Comparison of ENCODE assay signal across 30 cellular contexts in genomic region chr1:218254296-218254918, GRCh38. TPM values are rescaled to one million over a fixed set of nuclear protein-coding genes. Genes with fewer than 3 reads are reported as not detected.
DNase-seq lines count a peak whose midpoint lies in the region; ATAC-seq and TF ChIP-seq lines count a peak whose summit lies in the region.
"Had no signal": no experiment of that assay in that cellular context is flagged by ENCODE, and none has a peak within 500 bp of the region (broad histone marks: within the 10 kb centered on the region; RNA-seq: fewer than 3 reads in every experiment).

No MANE protein-coding gene starts in this region.

- H3K9me3 Mint-ChIP-seq in GM23338, result no peaks in the 10 kb centered on the region
- peaks cover 0 to 8% (median 4%) of the 10 kb centered on the region in 9 donors for H3K9me3 Mint-ChIP-seq in naive thymus-derived CD8-positive, alpha-beta T cell
- H3K9me3 Mint-ChIP-seq: activated T-helper 2 cell treated with anti-CD3 and anti-CD28 coated beads, Interferon-gamma antibody, Interleukin-2, Interleukin-4, amounts not matched to agents 10 μg/mL and 5 μg/mL and 100 μg/mL, durations not matched to agents 14 hours and 24 hours and 36 hours; T-helper 2 cell treated with Interferon-gamma antibody and Interleukin-4, amounts not matched to agents 5 μg/mL and 100 μg/mL, for 36 hours had no signal

- no peaks in the 10 kb centered on the region for H3K27me3 ChIP-seq in GM23338 (ENCODE audit: insufficient read depth)
- H3K27me3 ChIP-seq: sigmoid colon, uterus had no signal

- H3K27me3 Mint-ChIP-seq in GM23338 (ENCODE audit: insufficient read depth, low read depth, poor library complexity), result no peaks in the 10 kb centered on the region
- H3K27me3 Mint-ChIP-seq in naive thymus-derived CD8-positive, alpha-beta T cell, result peaks cover 7 to 43% (median 15%) of the 10 kb centered on the region in 5 donors

- H3K9me2 ChIP-seq in GM23338 (ENCODE audit: insufficient read depth), result no peaks in the 10 kb centered on the region

- peak; percentile 40; the same call in 1 of the 3 replicates for ATAC-seq in GM23338
- no peak for ATAC-seq in naive thymus-derived CD8-positive, alpha-beta T cell
- ATAC-seq: activated CD4-positive, alpha-beta T cell treated with anti-CD3 and anti-CD28 coated beads for 36 hours; activated CD8-positive, alpha-beta T cell treated with anti-CD3 and anti-CD28 coated beads, Interleukin-2, amount 10 ng/mL, durations not matched to agents 7 days and 5 days; natural killer cell had no signal

- 0 out of 2 replicates have a peak overlapping the region, but pooled peaks have one; percentile 39 for H3K27ac ChIP-seq in GM23338 (ENCODE audit: low read depth)
- H3K27ac ChIP-seq: esophagus squamous epithelium, prostate gland, sigmoid colon, stomach, uterus had no signal

- peak; percentile 17 for DNase-seq in GM23338 (ENCODE audit: low spot score)
- peak; percentile 50 for DNase-seq in MV-4-11 (lab: John Stamatoyannopoulos, UW)
- peak; percentile 44 for DNase-seq in SKM-1 (lab: John Stamatoyannopoulos, UW; ENCODE audit: unreplicated experiment)
- peak; percentile 54 for DNase-seq in islet precursor cell
- no peak for DNase-seq in ecto neural progenitor cell (ENCODE audit: low spot score)
- no peak for DNase-seq in NCI-H2196 (lab: John Stamatoyannopoulos, UW; ENCODE audit: unreplicated experiment)
- no peak for DNase-seq in naive thymus-derived CD8-positive, alpha-beta T cell
- DNase-seq: activated CD4-positive, alpha-beta T cell treated with anti-CD3 and anti-CD28 coated beads for 36 hours; activated CD8-positive, alpha-beta T cell treated with anti-CD3 and anti-CD28 coated beads, Interleukin-2, amount 10 ng/mL, durations not matched to agents 7 days and 5 days; activated naive CD4-positive, alpha-beta T cell treated with anti-CD3 and anti-CD28 coated beads, Interleukin-2, amount 50 U/mL, for 16 hours; amniotic stem cell; dermis blood vessel endothelial cell; DMS 273 treated with DMSO at 0.1 percent for 48 hours; EL; esophagus squamous epithelium; foreskin melanocyte; natural killer cell; NCI-H1092 treated with DMSO at 0.1 percent for 48 hours; NCI-H2029; NCI-H526; occipital lobe; sigmoid colon; stimulated activated CD4-positive, alpha-beta T cell treated with anti-CD3 and anti-CD28 coated beads, Interleukin-4, amount 100 ng/mL, for 1 hour; stomach; uterus had no signal

- peaks cover 14% of the 10 kb centered on the region for H3K4me1 Mint-ChIP-seq in GM23338
- no peaks in the 10 kb centered on the region for H3K4me1 Mint-ChIP-seq in naive thymus-derived CD8-positive, alpha-beta T cell
- H3K4me1 Mint-ChIP-seq: activated CD4-positive, alpha-beta T cell treated with anti-CD3 and anti-CD28 coated beads for 36 hours; natural killer cell had no signal

- no peaks in the 10 kb centered on the region for H3K36me3 ChIP-seq in GM23338 (ENCODE audit: insufficient read depth)
- H3K36me3 ChIP-seq: esophagus squamous epithelium, prostate gland, sigmoid colon, stomach, uterus had no signal

- peaks cover 16% of the 10 kb centered on the region for H3K4me1 ChIP-seq in GM23338 (ENCODE audit: insufficient read depth)
- H3K4me1 ChIP-seq: esophagus squamous epithelium, prostate gland, sigmoid colon, stomach, uterus had no signal

- POLR2A ChIA-PET in naive thymus-derived CD8-positive, alpha-beta T cell (lab: Charles Lee), result no interaction called here

- H2AFZ ChIP-seq in GM23338, result peak overlapping the region; percentile 86; the same call in 1 of the 2 replicates

- no peaks in the 10 kb centered on the region for H4K20me1 ChIP-seq in GM23338 (replicated peaks; ENCODE audit: insufficient read depth)

- no peaks in the 10 kb centered on the region for H3K79me2 ChIP-seq in GM23338 (replicated peaks; ENCODE audit: insufficient read depth)

- H3K4me2 ChIP-seq in GM23338, result no peak overlapping the region

- H3K27ac Mint-ChIP-seq in GM23338, result no peak overlapping the region
- H3K27ac Mint-ChIP-seq in naive thymus-derived CD8-positive, alpha-beta T cell, result no peak overlapping the region
- H3K27ac Mint-ChIP-seq: activated CD4-positive, alpha-beta T cell treated with anti-CD3 and anti-CD28 coated beads for 36 hours; activated CD8-positive, alpha-beta T cell treated with anti-CD3 and anti-CD28 coated beads, Interleukin-2, amount 10 ng/mL, durations not matched to agents 7 days and 5 days; activated T-helper 2 cell treated with anti-CD3 and anti-CD28 coated beads, Interferon-gamma antibody, Interleukin-2, Interleukin-4, amounts not matched to agents 10 μg/mL and 5 μg/mL and 100 μg/mL, durations not matched to agents 14 hours and 24 hours and 36 hours; brain; natural killer cell; T-helper 2 cell treated with Interferon-gamma antibody and Interleukin-4, amounts not matched to agents 5 μg/mL and 100 μg/mL, for 36 hours had no signal

- TF ChIP-seq CTCF in GM23338 (conservative IDR thresholded peaks at IDR 0.05; ENCODE audit: low read depth in 2 of 2), result no peak

- no peak overlapping the region for H3K4me3 ChIP-seq in GM23338
- H3K4me3 ChIP-seq: esophagus squamous epithelium, lung, prostate gland, sigmoid colon, stomach, uterus had no signal

- no peaks in the 10 kb centered on the region for H3K36me3 Mint-ChIP-seq in GM23338 (ENCODE audit: low read depth)
- H3K36me3 Mint-ChIP-seq in naive thymus-derived CD8-positive, alpha-beta T cell, result peaks cover 0 to 2% (median 0%) of the 10 kb centered on the region in 3 donors
- H3K36me3 Mint-ChIP-seq: brain, natural killer cell had no signal

- H3F3A ChIP-seq in GM23338 (replicated peaks; ENCODE audit: low read depth), result no peaks in the 10 kb centered on the region

- no peak overlapping the region for H3K4me3 Mint-ChIP-seq in GM23338
- no peak overlapping the region for H3K4me3 Mint-ChIP-seq in naive thymus-derived CD8-positive, alpha-beta T cell
- H3K4me3 Mint-ChIP-seq: activated CD4-positive, alpha-beta T cell treated with anti-CD3 and anti-CD28 coated beads for 36 hours; activated CD8-positive, alpha-beta T cell treated with anti-CD3 and anti-CD28 coated beads, Interleukin-2, amount 10 ng/mL, durations not matched to agents 7 days and 5 days; brain; natural killer cell; T-helper 2 cell treated with Interferon-gamma antibody and Interleukin-4, amounts not matched to agents 5 μg/mL and 100 μg/mL, for 36 hours had no signal

TF ChIP-seq in GM23338, 12 proteins besides CTCF, POLR2A, EP300 and RAD21 (continues in another document):
- TF ChIP-seq ZNF462 (CRISPR knock-in tag; IDR thresholded peaks at IDR 0.05), result no peak

RNA-seq across cellular contexts. Expression of gene RRP15, which starts 30.7 kb away (rescaled TPM):
- 18.8 and 19.8 TPM in 2 replicates for total RNA-seq in GM23338 (2014; rRNA removed; shearing (Covaris generic))
- 80.5 and 86.5 TPM in 2 replicates for polyA plus RNA-seq in GM23338 (2016; fragmentation: Nextera tagmentation; extraction: Ambion mirVana)
- 10 to 100 TPM; 20.4 to 20.8 TPM for total RNA-seq in naive thymus-derived CD8-positive, alpha-beta T cell
- 10 to 100 TPM; 16.0 to 19.2 (median 17.6) TPM for polyA plus RNA-seq in naive thymus-derived CD8-positive, alpha-beta T cell

Comparison
In these comparisons a context has a peak if more than half of its experiments do, and no peak if none do; other contexts are left out.
1. DNase-seq: peak in GM23338 (single experiment), MV-4-11 (single experiment), SKM-1 (single experiment) and islet precursor cell (single experiment); none in ecto neural progenitor cell (single experiment), NCI-H2196 (single experiment) and naive thymus-derived CD8-positive, alpha-beta T cell (0 of 10).